1 cellular context compared by ENCODE assay signal in the genomic region with DNA sequence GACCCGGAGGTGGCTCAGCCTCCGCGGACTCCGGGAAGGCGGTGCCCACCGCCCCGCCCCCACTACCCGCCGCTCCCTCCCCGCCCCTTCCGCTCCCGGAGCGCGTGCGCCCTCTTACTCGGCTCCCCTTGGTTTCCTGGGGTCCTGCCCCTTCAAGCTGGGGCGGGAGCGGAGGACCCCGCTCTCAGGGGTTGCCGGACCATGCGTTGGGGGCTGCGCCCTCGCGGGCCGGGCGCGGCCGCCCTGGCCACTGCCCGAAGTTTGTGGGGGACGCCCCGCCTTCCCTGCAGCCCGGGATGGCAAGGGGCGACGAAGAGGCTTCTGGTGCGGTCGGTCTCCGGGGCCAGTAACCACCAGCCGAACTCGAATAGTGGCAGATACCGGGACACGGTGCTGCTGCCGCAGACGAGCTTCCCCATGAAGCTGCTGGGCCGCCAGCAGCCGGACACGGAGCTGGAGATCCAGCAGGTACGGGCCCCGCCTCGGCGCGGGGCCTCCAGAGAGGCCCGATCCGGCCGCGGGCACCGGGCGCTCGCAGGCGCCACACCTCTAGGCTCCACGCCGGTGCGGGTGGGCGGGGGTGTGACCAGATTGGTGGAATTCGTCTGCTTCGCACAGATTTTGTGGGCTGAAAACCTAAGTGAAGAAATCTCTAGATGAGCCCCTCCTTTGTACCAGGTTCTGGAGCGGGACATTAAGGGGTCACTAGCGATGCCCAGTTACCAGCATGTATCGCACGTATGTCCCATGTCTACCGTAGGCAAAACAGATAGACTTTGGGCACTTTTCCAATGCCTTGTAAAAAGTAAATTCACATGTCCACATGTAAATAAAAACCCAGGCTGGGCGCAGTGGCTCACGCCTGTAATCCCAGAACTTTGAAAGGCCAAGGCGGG.
A peak's percentile ranks its signal among the peaks of the same experiment; 100 is the strongest.
TF ChIP-seq lines count a peak whose summit lies in the region.

Gene IARS2, plus strand, starts transcription at position 117 of the 896 bp plus-strand sequence. Its CDS starts 85 bp downstream, at position 202.

TF ChIP-seq in K562, 482 proteins besides CTCF, POLR2A, EP300 and RAD21 (continued from another document and continues in another):
- TF ChIP-seq, protein P1, sequence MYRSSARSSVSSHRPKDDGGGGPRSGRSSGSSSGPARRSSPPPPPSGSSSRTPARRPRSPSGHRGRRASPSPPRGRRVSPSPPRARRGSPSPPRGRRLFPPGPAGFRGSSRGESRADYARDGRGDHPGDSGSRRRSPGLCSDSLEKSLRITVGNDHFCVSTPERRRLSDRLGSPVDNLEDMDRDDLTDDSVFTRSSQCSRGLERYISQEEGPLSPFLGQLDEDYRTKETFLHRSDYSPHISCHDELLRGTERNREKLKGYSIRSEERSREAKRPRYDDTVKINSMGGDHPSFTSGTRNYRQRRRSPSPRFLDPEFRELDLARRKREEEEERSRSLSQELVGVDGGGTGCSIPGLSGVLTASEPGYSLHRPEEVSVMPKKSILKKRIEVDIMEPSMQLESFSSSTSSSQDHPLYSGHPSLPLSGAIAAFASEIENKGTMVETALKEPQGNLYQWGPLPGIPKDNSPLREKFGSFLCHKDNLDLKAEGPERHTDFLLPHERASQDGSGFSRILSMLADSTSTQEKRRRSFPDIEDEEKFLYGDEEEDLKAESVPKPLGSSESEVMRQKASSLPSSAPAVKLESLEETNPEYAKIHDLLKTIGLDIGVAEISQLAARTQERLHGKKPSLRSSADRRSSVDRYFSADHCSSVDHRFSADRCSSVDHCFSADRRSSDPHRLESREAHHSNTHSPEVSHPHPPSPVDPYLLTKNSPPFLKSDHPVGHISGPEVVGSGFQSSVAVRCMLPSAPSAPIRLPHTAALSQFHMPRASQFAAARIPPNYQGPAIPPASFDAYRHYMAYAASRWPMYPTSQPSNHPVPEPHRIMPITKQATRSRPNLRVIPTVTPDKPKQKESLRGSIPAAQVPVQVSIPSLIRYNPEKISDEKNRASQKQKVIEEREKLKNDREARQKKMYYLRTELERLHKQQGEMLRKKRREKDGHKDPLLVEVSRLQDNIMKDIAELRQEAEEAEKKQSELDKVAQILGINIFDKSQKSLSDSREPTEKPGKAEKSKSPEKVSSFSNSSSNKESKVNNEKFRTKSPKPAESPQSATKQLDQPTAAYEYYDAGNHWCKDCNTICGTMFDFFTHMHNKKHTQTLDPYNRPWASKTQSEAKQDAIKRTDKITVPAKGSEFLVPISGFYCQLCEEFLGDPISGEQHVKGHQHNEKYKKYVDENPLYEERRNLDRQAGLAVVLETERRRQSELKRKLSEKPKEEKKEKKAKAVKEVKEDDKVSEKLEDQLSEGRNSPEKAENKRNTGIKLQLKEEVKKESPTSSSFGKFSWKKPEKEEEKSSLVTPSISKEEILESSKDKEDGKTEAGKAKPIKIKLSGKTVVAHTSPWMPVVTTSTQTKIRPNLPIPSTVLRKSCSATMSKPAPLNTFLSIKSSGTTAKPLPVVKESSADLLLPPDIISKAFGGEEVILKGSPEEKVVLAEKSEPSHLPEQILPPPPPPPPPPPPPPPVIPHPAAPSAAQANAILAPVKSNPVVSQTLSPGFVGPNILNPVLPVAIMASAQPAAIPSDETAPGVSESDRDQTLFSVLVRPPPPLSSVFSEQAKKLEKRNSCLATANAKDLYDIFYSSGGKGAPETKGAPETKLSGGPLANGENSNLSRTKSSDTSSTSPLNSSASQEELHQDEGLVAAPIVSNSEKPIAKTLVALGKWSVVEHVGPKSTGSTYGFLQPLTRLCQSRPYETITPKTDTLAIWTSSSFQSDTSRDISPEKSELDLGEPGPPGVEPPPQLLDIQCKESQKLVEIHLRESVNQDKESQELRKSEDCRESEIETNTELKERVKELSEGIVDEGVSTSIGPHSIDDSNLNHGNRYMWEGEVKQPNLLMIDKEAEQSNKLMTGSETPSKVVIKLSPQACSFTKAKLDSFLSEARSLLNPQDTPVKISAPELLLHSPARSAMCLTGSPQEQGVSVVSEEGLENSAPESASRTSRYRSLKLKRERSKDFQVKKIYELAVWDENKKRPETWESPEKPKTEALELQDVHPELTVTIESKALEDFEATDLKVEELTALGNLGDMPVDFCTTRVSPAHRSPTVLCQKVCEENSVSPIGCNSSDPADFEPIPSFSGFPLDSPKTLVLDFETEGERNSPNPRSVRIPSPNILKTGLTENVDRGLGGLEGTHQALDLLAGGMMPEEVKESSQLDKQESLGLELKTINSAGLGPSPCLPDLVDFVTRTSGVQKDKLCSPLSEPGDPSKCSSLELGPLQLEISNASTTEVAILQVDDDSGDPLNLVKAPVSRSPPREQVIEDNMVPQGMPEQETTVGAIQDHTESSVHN (IDR thresholded peaks at IDR 0.05; ENCODE audit: borderline replicate concordance in 1 of 2, low read depth in 1 of 2), result no peak
- no peak for TF ChIP-seq SOX6 (IDR thresholded peaks at IDR 0.05)
- TF ChIP-seq TEAD2 (tag; IDR thresholded peaks at IDR 0.05), result no peak
- no peak for TF ChIP-seq SMARCB1 (IDR thresholded peaks at IDR 0.05; ENCODE audit: insufficient read length, low read depth)
- no peak for TF ChIP-seq CTCFL (IDR thresholded peaks at IDR 0.05; ENCODE audit: borderline replicate concordance, insufficient read depth, low read depth, low read length, poor library complexity, severe bottlenecking)
- TF ChIP-seq ZSCAN32 (CRISPR knock-in tag; IDR thresholded peaks at IDR 0.05), result no peak
- TF ChIP-seq, protein P2, sequence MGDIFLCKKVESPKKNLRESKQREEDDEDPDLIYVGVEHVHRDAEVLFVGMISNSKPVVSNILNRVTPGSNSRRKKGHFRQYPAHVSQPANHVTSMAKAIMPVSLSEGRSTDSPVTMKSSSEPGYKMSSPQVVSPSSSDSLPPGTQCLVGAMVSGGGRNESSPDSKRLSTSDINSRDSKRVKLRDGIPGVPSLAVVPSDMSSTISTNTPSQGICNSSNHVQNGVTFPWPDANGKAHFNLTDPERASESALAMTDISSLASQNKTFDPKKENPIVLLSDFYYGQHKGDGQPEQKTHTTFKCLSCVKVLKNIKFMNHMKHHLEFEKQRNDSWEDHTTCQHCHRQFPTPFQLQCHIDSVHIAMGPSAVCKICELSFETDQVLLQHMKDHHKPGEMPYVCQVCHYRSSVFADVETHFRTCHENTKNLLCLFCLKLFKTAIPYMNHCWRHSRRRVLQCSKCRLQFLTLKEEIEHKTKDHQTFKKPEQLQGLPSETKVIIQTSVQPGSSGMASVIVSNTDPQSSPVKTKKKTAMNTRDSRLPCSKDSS (IDR thresholded peaks at IDR 0.05; ENCODE audit: low read depth, partially characterized antibody), result no peak
- TF ChIP-seq KDM2B (CRISPR knock-in tag; IDR thresholded peaks at IDR 0.05), result peak; percentile 73; the same call in 1 of the 2 replicates
- no peak for TF ChIP-seq SRSF3 (IDR thresholded peaks at IDR 0.05; ENCODE audit: insufficient read depth, low read length)
- no peak for TF ChIP-seq ZNF445 (CRISPR knock-in tag; IDR thresholded peaks at IDR 0.05; ENCODE audit: low read depth)
- TF ChIP-seq ZNF184 (CRISPR knock-in tag; IDR thresholded peaks at IDR 0.05), result no peak
- TF ChIP-seq ZNF551 (CRISPR knock-in tag; IDR thresholded peaks at IDR 0.05), result no peak
- TF ChIP-seq CREBBP (IDR thresholded peaks at IDR 0.05; ENCODE audit: low read depth, low read length), result no peak
- no peak for TF ChIP-seq RBM25 (IDR thresholded peaks at IDR 0.05; ENCODE audit: low read depth, low read length, severe bottlenecking)
- TF ChIP-seq, protein P3, sequence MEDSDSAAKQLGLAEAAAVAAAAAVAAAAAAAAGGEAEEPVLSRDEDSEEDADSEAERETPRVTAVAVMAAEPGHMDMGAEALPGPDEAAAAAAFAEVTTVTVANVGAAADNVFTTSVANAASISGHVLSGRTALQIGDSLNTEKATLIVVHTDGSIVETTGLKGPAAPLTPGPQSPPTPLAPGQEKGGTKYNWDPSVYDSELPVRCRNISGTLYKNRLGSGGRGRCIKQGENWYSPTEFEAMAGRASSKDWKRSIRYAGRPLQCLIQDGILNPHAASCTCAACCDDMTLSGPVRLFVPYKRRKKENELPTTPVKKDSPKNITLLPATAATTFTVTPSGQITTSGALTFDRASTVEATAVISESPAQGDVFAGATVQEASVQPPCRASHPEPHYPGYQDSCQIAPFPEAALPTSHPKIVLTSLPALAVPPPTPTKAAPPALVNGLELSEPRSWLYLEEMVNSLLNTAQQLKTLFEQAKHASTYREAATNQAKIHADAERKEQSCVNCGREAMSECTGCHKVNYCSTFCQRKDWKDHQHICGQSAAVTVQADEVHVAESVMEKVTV (CRISPR knock-in tag; IDR thresholded peaks at IDR 0.05), result no peak
- TF ChIP-seq ZNF696 (CRISPR knock-in tag; conservative IDR thresholded peaks at IDR 0.05), result no peak
- no peak for TF ChIP-seq PCBP2 (IDR thresholded peaks at IDR 0.05; ENCODE audit: low read depth, low read length, poor library complexity, severe bottlenecking)
- TF ChIP-seq, protein P4, sequence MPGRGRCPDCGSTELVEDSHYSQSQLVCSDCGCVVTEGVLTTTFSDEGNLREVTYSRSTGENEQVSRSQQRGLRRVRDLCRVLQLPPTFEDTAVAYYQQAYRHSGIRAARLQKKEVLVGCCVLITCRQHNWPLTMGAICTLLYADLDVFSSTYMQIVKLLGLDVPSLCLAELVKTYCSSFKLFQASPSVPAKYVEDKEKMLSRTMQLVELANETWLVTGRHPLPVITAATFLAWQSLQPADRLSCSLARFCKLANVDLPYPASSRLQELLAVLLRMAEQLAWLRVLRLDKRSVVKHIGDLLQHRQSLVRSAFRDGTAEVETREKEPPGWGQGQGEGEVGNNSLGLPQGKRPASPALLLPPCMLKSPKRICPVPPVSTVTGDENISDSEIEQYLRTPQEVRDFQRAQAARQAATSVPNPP (IDR thresholded peaks at IDR 0.05; ENCODE audit: borderline replicate concordance, insufficient read depth, insufficient read length), result no peak
- no peak for TF ChIP-seq ZNF217 (CRISPR knock-in tag; IDR thresholded peaks at IDR 0.05)
- TF ChIP-seq U2AF1 (optimal IDR thresholded peaks at IDR 0.05; ENCODE audit: low read depth, low read length), result peak; percentile 76
- no peak for TF ChIP-seq PHB2 (IDR thresholded peaks at IDR 0.05; ENCODE audit: low read depth)
- 0 out of 2 replicates have a peak, but pooled peaks have one; percentile 22 for TF ChIP-seq FOXP1 (CRISPR knock-in tag; IDR thresholded peaks at IDR 0.05)
- TF ChIP-seq THAP7 (CRISPR knock-in tag; IDR thresholded peaks at IDR 0.05), result no peak
- TF ChIP-seq, protein P5, sequence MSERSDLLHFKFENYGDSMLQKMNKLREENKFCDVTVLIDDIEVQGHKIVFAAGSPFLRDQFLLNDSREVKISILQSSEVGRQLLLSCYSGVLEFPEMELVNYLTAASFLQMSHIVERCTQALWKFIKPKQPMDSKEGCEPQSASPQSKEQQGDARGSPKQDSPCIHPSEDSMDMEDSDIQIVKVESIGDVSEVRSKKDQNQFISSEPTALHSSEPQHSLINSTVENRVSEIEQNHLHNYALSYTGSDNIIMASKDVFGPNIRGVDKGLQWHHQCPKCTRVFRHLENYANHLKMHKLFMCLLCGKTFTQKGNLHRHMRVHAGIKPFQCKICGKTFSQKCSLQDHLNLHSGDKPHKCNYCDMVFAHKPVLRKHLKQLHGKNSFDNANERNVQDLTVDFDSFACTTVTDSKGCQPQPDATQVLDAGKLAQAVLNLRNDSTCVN (CRISPR knock-in tag; IDR thresholded peaks at IDR 0.05), result no peak
- TF ChIP-seq CREM (IDR thresholded peaks at IDR 0.05; ENCODE audit: low read depth), result peak; percentile 37; the same call in 1 of the 2 replicates
- no peak for TF ChIP-seq PURB (CRISPR knock-in tag; IDR thresholded peaks at IDR 0.05; ENCODE audit: low read depth)
- TF ChIP-seq SMAD1 (IDR thresholded peaks at IDR 0.05; ENCODE audit: low read depth, low read length, partially characterized antibody), result no peak
- peak in 1 of 2 experiments; percentile 71; a peak in 2 of 4 replicates for TF ChIP-seq TRIM24 (IDR thresholded peaks at IDR 0.05)
- TF ChIP-seq ZNF347 (CRISPR knock-in tag; IDR thresholded peaks at IDR 0.05; ENCODE audit: low read depth), result no peak
- no peak for TF ChIP-seq NR2C2 (CRISPR knock-in tag; IDR thresholded peaks at IDR 0.05)
- TF ChIP-seq NR2C2 (tag; IDR thresholded peaks at IDR 0.05), result 0 out of 2 replicates have a peak, but pooled peaks have one; percentile 37
- TF ChIP-seq ZNF253 (CRISPR knock-in tag; conservative IDR thresholded peaks at IDR 0.05), result no peak
- TF ChIP-seq ZC3H11A (IDR thresholded peaks at IDR 0.05; ENCODE audit: low read depth, low read length), result no peak
- TF ChIP-seq SAFB2 (IDR thresholded peaks at IDR 0.05; ENCODE audit: borderline replicate concordance, low read depth, low read length, severe bottlenecking), result no peak
- peak; percentile 91; the same call in 1 of the 2 replicates for TF ChIP-seq NR1H2 (CRISPR knock-in tag; IDR thresholded peaks at IDR 0.05)
- TF ChIP-seq BRCA1 (IDR thresholded peaks at IDR 0.05), result no peak
- no peak for TF ChIP-seq BRCA1 (CRISPR knock-in tag; IDR thresholded peaks at IDR 0.05)
- TF ChIP-seq, protein P6, sequence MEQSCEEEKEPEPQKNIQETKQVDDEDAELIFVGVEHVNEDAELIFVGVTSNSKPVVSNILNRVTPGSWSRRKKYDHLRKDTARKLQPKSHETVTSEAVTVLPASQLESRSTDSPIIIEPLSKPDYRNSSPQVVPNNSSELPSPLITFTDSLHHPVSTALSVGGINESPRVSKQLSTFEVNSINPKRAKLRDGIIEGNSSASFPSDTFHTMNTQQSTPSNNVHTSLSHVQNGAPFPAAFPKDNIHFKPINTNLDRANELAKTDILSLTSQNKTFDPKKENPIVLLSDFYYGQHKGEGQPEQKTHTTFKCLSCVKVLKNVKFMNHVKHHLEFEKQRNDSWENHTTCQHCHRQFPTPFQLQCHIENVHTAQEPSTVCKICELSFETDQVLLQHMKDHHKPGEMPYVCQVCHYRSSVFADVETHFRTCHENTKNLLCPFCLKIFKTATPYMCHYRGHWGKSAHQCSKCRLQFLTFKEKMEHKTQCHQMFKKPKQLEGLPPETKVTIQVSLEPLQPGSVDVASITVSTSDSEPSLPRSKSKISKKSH (CRISPR knock-in tag; IDR thresholded peaks at IDR 0.05), result no peak
- TF ChIP-seq NRF1 (conservative IDR thresholded peaks at IDR 0.05 in 1 of 2, IDR thresholded peaks at IDR 0.05 in 1 of 2), result peak; percentile 70 to 75
- TF ChIP-seq RBM17 (IDR thresholded peaks at IDR 0.05; ENCODE audit: borderline replicate concordance, low read depth, low read length), result no peak
- no peak for TF ChIP-seq POLR3A (IDR thresholded peaks at IDR 0.05; ENCODE audit: borderline replicate concordance, extremely low read depth, insufficient read depth, insufficient read length)
